Comparison of ENCODE assay signal across 16 cellular contexts in the genomic region with DNA sequence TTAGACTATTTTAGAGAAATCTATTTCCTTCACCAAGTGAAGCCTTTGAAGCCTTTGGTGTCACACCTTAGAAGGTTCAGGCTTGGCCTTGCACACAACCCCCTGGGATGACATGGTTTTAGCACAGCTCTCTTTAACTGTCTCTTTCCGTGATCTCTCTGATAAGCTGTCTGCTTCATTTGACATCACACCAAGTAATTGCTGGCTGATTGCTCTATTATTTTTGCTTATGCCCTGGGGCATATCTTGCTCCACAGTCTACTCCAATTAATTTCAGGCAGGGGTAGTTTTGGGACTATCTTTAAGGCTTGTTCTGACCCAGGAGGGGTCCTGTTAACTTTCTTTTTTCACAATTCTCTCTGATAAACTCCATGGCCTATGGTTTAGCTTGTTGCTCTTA.
"Had no signal": no experiment of that assay in that cellular context is flagged by ENCODE, and none has a peak within 500 bp of the region (broad histone marks: within the 10 kb centered on the region; RNA-seq: fewer than 3 reads in every experiment).

No MANE protein-coding gene starts in this region.

- H3K27ac ChIP-seq: HL-60, RWPE1 had no signal

- DNase-seq: KBM-7, MV-4-11, NCI-H1048, NCI-H1105, NCI-H1436, NCI-H1694 treated with DMSO at 0.1 percent for 48 hours, NCI-H1930, NCI-H2081, NCI-H2107, NCI-H2227 treated with DMSO at 0.1 percent for 48 hours, NCI-H524, NCI-H526 treated with DMSO at 0.1 percent for 48 hours, NCI-H774, SHP77 had no signal
